In the genomic region with DNA sequence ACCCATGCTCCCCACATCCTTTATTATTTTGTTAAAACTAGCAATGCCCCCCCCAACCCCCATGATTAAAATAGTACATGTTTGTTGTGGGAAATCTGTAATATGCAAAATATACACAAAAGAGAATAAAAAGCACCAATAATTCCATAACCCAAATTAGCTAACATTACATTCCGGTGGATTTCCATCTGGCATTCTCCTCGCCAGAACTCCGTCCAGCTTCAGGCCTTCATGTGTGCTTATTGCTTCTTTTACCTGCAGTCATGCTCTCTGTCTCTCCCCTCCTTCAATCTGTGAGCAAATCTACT, we compare ENCODE assay signal across 10 cellular contexts. TPM values are rescaled to one million over a fixed set of nuclear protein-coding genes. Genes with fewer than 3 reads are reported as not detected.
DNase-seq lines count a peak whose midpoint lies in the region; ATAC-seq, FAIRE-seq and TF ChIP-seq lines count a peak whose summit lies in the region.
"Had no signal": no experiment of that assay in that cellular context is flagged by ENCODE, and none has a peak within 500 bp of the region (broad histone marks: within the 10 kb centered on the region; RNA-seq: fewer than 3 reads in every experiment).

No MANE protein-coding gene starts in this region.

- H3K9me1 ChIP-seq in keratinocyte (ENCODE audit: control insufficient read depth, extremely low read depth, insufficient read depth, low read length) = no peaks in the 10 kb centered on the region

- peak overlapping the region; percentile 46 for H3K4me2 ChIP-seq in keratinocyte (ENCODE audit: control insufficient read depth, extremely low read depth, insufficient read depth, low read depth, low read length)

- peaks cover 79% of the 10 kb centered on the region for H3K4me1 Mint-ChIP-seq in activated T-cell treated with anti-CD3 and anti-CD28 coated beads, Interleukin-2, amount 50 U/mL, for 24 hours (ENCODE audit: low read depth)
- peaks cover 64% of the 10 kb centered on the region for H3K4me1 Mint-ChIP-seq in activated T-helper 2 cell treated with anti-CD3 and anti-CD28 coated beads, Interferon-gamma antibody, Interleukin-2, Interleukin-4, amounts not matched to agents 10 μg/mL and 5 μg/mL and 100 μg/mL, durations not matched to agents 14 hours and 24 hours and 36 hours (ENCODE audit: low read depth)
- peaks cover 42 to 43% of the 10 kb centered on the region in 2 donors for H3K4me1 Mint-ChIP-seq in stimulated activated naive B cell treated with anti-CD40 and anti-IgM and Interleukin-4, amounts not matched to agents 10 μg/mL and 1 μg/mL and 100 μg/mL, for 72 hours
- H3K4me1 Mint-ChIP-seq in glutamatergic neuron (ENCODE audit: low read depth, unreplicated experiment) = no peaks in the 10 kb centered on the region

- peaks cover 6% of the 10 kb centered on the region for H3K9me3 Mint-ChIP-seq in activated T-cell treated with anti-CD3 and anti-CD28 coated beads, Interleukin-2, amount 50 U/mL, for 24 hours
- no peaks in the 10 kb centered on the region for H3K9me3 Mint-ChIP-seq in activated T-helper 2 cell treated with anti-CD3 and anti-CD28 coated beads, Interferon-gamma antibody, Interleukin-2, Interleukin-4, amounts not matched to agents 10 μg/mL and 5 μg/mL and 100 μg/mL, durations not matched to agents 14 hours and 24 hours and 36 hours
- H3K9me3 Mint-ChIP-seq in stimulated activated naive B cell treated with anti-CD40 and anti-IgM and Interleukin-4, amounts not matched to agents 10 μg/mL and 1 μg/mL and 100 μg/mL, for 72 hours = no peaks in the 10 kb centered on the region
- no peaks in the 10 kb centered on the region for H3K9me3 Mint-ChIP-seq in glutamatergic neuron (ENCODE audit: unreplicated experiment)

- H3K27ac ChIP-seq in keratinocyte (ENCODE audit: control insufficient read depth, insufficient read depth, low read length) (peak overlapping the region; percentile 95), gastrocnemius medialis (no peak overlapping the region)

- no peak for FAIRE-seq in keratinocyte (lab: Jason Lieb, UNC)
- FAIRE-seq: islet of Langerhans had no signal

- no peak for TF ChIP-seq POLR2A in gastrocnemius medialis (IDR thresholded peaks at IDR 0.05)

- peak overlapping the region; percentile 100 for H3K27ac Mint-ChIP-seq in activated T-cell treated with anti-CD3 and anti-CD28 coated beads, Interleukin-2, amount 50 U/mL, for 24 hours
- H3K27ac Mint-ChIP-seq in activated T-helper 2 cell treated with anti-CD3 and anti-CD28 coated beads, Interferon-gamma antibody, Interleukin-2, Interleukin-4, amounts not matched to agents 10 μg/mL and 5 μg/mL and 100 μg/mL, durations not matched to agents 14 hours and 24 hours and 36 hours = peak overlapping the region; percentile 98
- peak overlapping the region; percentile 95 for H3K27ac Mint-ChIP-seq in stimulated activated naive B cell treated with anti-CD40 and anti-IgM and Interleukin-4, amounts not matched to agents 10 μg/mL and 1 μg/mL and 100 μg/mL, for 72 hours
- no peak overlapping the region for H3K27ac Mint-ChIP-seq in glutamatergic neuron (ENCODE audit: unreplicated experiment)

- peaks cover 4% of the 10 kb centered on the region for H3K36me3 Mint-ChIP-seq in activated T-cell treated with anti-CD3 and anti-CD28 coated beads, Interleukin-2, amount 50 U/mL, for 24 hours (ENCODE audit: low read depth)
- H3K36me3 Mint-ChIP-seq in activated T-helper 2 cell treated with anti-CD3 and anti-CD28 coated beads, Interferon-gamma antibody, Interleukin-2, Interleukin-4, amounts not matched to agents 10 μg/mL and 5 μg/mL and 100 μg/mL, durations not matched to agents 14 hours and 24 hours and 36 hours (ENCODE audit: low read depth) = peaks cover 4% of the 10 kb centered on the region
- peaks cover 0 to 3% of the 10 kb centered on the region in 2 donors for H3K36me3 Mint-ChIP-seq in stimulated activated naive B cell treated with anti-CD40 and anti-IgM and Interleukin-4, amounts not matched to agents 10 μg/mL and 1 μg/mL and 100 μg/mL, for 72 hours
- H3K36me3 Mint-ChIP-seq in glutamatergic neuron (ENCODE audit: unreplicated experiment) = no peaks in the 10 kb centered on the region

- no peak for DNase-seq in activated T-cell treated with anti-CD3 and anti-CD28 coated beads, Interleukin-2, amount 50 U/mL, for 24 hours
- DNase-seq in activated T-cell treated with anti-CD3 and anti-CD28 coated beads, Interleukin-2, amount 50 U/mL, for 48 hours = no peak
- DNase-seq in activated T-helper 2 cell treated with anti-CD3 and anti-CD28 coated beads, Interferon-gamma antibody, Interleukin-2, Interleukin-4, amounts not matched to agents 10 μg/mL and 5 μg/mL and 100 μg/mL, durations not matched to agents 14 hours and 24 hours and 36 hours (ENCODE audit: low spot score) = no peak
- DNase-seq in keratinocyte (ENCODE audit: low read depth, low spot score) (no peak), HK-2 (ENCODE audit: unreplicated experiment) (no peak), gastrocnemius medialis (no peak), glutamatergic neuron (no peak)
- DNase-seq in stimulated activated naive B cell treated with anti-CD40 and anti-IgM and Interleukin-4, amounts not matched to agents 10 μg/mL and 1 μg/mL and 100 μg/mL, for 72 hours = no peak

- H4K20me1 ChIP-seq in keratinocyte (ENCODE audit: control insufficient read depth, extremely low read depth, insufficient read depth, low read length) = no peaks in the 10 kb centered on the region

- peak overlapping the region; percentile 28 for H2AFZ ChIP-seq in keratinocyte (ENCODE audit: control insufficient read depth, low read length)

- H3K79me2 ChIP-seq in keratinocyte (ENCODE audit: control insufficient read depth, insufficient read depth, low read length) = no peaks in the 10 kb centered on the region

- ATAC-seq in stimulated activated naive B cell treated with anti-CD40 and anti-IgM and Interleukin-4, amounts not matched to agents 10 μg/mL and 1 μg/mL and 100 μg/mL, for 72 hours (replicated peaks) = no peak
- ATAC-seq in gastrocnemius medialis = no peak

- peak overlapping the region; percentile 59 for H3K9ac ChIP-seq in keratinocyte (ENCODE audit: control insufficient read depth, extremely low read depth, insufficient read depth, low read length)

- H3K27me3 ChIP-seq in keratinocyte (ENCODE audit: control insufficient read depth, extremely low read depth, insufficient read depth, low read length) (no peaks in the 10 kb centered on the region), gastrocnemius medialis (no peaks in the 10 kb centered on the region)
- H3K27me3 ChIP-seq: upper lobe of left lung had no signal

- H3K36me3 ChIP-seq in keratinocyte (ENCODE audit: control insufficient read depth in 2 of 2, extremely low read depth in 1 of 2, insufficient read depth in 2 of 2, low read length in 2 of 2) (no peaks in the 10 kb centered on the region), gastrocnemius medialis (no peaks in the 10 kb centered on the region)
- H3K36me3 ChIP-seq: upper lobe of left lung had no signal

- H3K4me1 ChIP-seq in keratinocyte (ENCODE audit: control insufficient read depth, extremely low read depth, insufficient read depth, low read length) = peaks cover 30% of the 10 kb centered on the region
- peaks cover 4 to 5% of the 10 kb centered on the region in 2 donors for H3K4me1 ChIP-seq in gastrocnemius medialis

- H3K27me3 Mint-ChIP-seq in activated T-cell treated with anti-CD3 and anti-CD28 coated beads, Interleukin-2, amount 50 U/mL, for 24 hours = no peaks in the 10 kb centered on the region
- no peaks in the 10 kb centered on the region for H3K27me3 Mint-ChIP-seq in activated T-helper 2 cell treated with anti-CD3 and anti-CD28 coated beads, Interferon-gamma antibody, Interleukin-2, Interleukin-4, amounts not matched to agents 10 μg/mL and 5 μg/mL and 100 μg/mL, durations not matched to agents 14 hours and 24 hours and 36 hours (ENCODE audit: low read depth)
- H3K27me3 Mint-ChIP-seq in stimulated activated naive B cell treated with anti-CD40 and anti-IgM and Interleukin-4, amounts not matched to agents 10 μg/mL and 1 μg/mL and 100 μg/mL, for 72 hours = peaks cover 0 to 4% of the 10 kb centered on the region in 2 donors
- peaks cover 2% of the 10 kb centered on the region for H3K27me3 Mint-ChIP-seq in glutamatergic neuron (ENCODE audit: unreplicated experiment)

- in situ Hi-C loops in gastrocnemius medialis (cut with MboI; ENCODE audit: low sequenced_read_pairs in 4 of 4) = no loop called here

- TF ChIP-seq CTCF in keratinocyte (optimal IDR thresholded peaks at IDR 0.05 in 1 of 3, IDR thresholded peaks at IDR 0.05 in 1 of 3, conservative IDR thresholded peaks at IDR 0.05 in 1 of 3; ENCODE audit: extremely low read depth in 1 of 3, insufficient read depth in 2 of 3, low read length in 3 of 3) (no peak), gastrocnemius medialis (IDR thresholded peaks at IDR 0.05 in 4 of 5, conservative IDR thresholded peaks at IDR 0.05 in 1 of 5) (no peak), glutamatergic neuron (IDR thresholded peaks at IDR 0.05; ENCODE audit: partially characterized antibody, unreplicated experiment) (no peak)

- H3K9me3 ChIP-seq in keratinocyte (ENCODE audit: control insufficient read depth, low read depth, low read length) (no peaks in the 10 kb centered on the region), gastrocnemius medialis (no peaks in the 10 kb centered on the region)
- H3K9me3 ChIP-seq: upper lobe of left lung had no signal

- intact Hi-C loops in activated T-helper 2 cell treated with anti-CD3 and anti-CD28 coated beads, Interferon-gamma antibody, Interleukin-2, Interleukin-4, amounts not matched to agents 10 μg/mL and 5 μg/mL and 100 μg/mL, durations not matched to agents 14 hours and 24 hours and 36 hours (cut with micrococcal nuclease) = loop anchor here (1.0 kb wide), 4 partner anchors 18 to 40 kb away; partner anchors contain the start of gene FLOT1
- intact Hi-C loops in gastrocnemius medialis (cut with DNase I; ENCODE audit: low total_unique reads) = no loop called here

- dilution Hi-C loops in keratinocyte (cut with MboI; ENCODE audit: extremely low pct_ligation_motif_present, low sequenced_read_pairs) = no loop called here

- H3K4me3 ChIP-seq in keratinocyte (ENCODE audit: control insufficient read depth in 2 of 3, extremely low read depth in 1 of 3, insufficient read depth in 2 of 3, low read depth in 1 of 3, low read length in 3 of 3) (no peak overlapping the region), gastrocnemius medialis (no peak overlapping the region)
- H3K4me3 ChIP-seq: upper lobe of left lung had no signal

- peak overlapping the region; percentile 70 for H3K4me3 Mint-ChIP-seq in activated T-cell treated with anti-CD3 and anti-CD28 coated beads, Interleukin-2, amount 50 U/mL, for 24 hours
- peak overlapping the region; percentile 66 for H3K4me3 Mint-ChIP-seq in activated T-helper 2 cell treated with anti-CD3 and anti-CD28 coated beads, Interferon-gamma antibody, Interleukin-2, Interleukin-4, amounts not matched to agents 10 μg/mL and 5 μg/mL and 100 μg/mL, durations not matched to agents 14 hours and 24 hours and 36 hours (ENCODE audit: low read depth)
- H3K4me3 Mint-ChIP-seq in stimulated activated naive B cell treated with anti-CD40 and anti-IgM and Interleukin-4, amounts not matched to agents 10 μg/mL and 1 μg/mL and 100 μg/mL, for 72 hours = peak overlapping the region; percentile 59 to 61
- no peak overlapping the region for H3K4me3 Mint-ChIP-seq in glutamatergic neuron (ENCODE audit: unreplicated experiment)

RNA-seq across cellular contexts. Expression of gene IER3, which starts 25.5 kb away (rescaled TPM):
- total RNA-seq in activated T-helper 2 cell treated with anti-CD3 and anti-CD28 coated beads, Interferon-gamma antibody, Interleukin-2, Interleukin-4, amounts not matched to agents 10 μg/mL and 5 μg/mL and 100 μg/mL, durations not matched to agents 14 hours and 24 hours and 36 hours = 185 and 190 TPM in 2 replicates
- 171 to 289 TPM (median 277 TPM) in 3 replicates for polyA plus RNA-seq in keratinocyte
- 212 TPM for polyA plus RNA-seq in keratinocyte (2011; ENCODE audit: low read depth)
- polyA plus RNA-seq in keratinocyte (2011; cell fraction: cytosol; rRNA removed) = 139 and 176 TPM in 2 replicates
- polyA plus RNA-seq in keratinocyte (2011; cell fraction: nucleus; rRNA removed) = 516 and 549 TPM in 2 replicates
- 226 and 373 TPM in 2 replicates for polyA plus RNA-seq in keratinocyte (2012; ENCODE audit: low replicate concordance)
- 46.6 to 116 TPM (median 58.4 TPM) in 3 replicates for polyA minus RNA-seq in keratinocyte
- 239 TPM for polyA minus RNA-seq in keratinocyte (2011; cell fraction: cytosol; rRNA and poly(A)+ RNA removed)
- 82.4 and 85.6 TPM in 2 replicates for polyA minus RNA-seq in keratinocyte (2011; cell fraction: nucleus; rRNA and poly(A)+ RNA removed)
- 1 to 10 TPM in 3 of 4 donors, under 1 TPM in 1; 0.24 to 2.0 (median 1.4) TPM for total RNA-seq in gastrocnemius medialis
- 13.5 TPM for total RNA-seq in glutamatergic neuron (ENCODE audit: unreplicated experiment)

RNA-seq across cellular contexts. Expression of gene FLOT1, which starts 27.3 kb away (rescaled TPM):
- total RNA-seq in activated T-helper 2 cell treated with anti-CD3 and anti-CD28 coated beads, Interferon-gamma antibody, Interleukin-2, Interleukin-4, amounts not matched to agents 10 μg/mL and 5 μg/mL and 100 μg/mL, durations not matched to agents 14 hours and 24 hours and 36 hours = 201 and 214 TPM in 2 replicates
- polyA plus RNA-seq in keratinocyte = 21.6 to 23.8 TPM (median 22.1 TPM) in 3 replicates
- 52.5 TPM for polyA plus RNA-seq in keratinocyte (2011; ENCODE audit: low read depth)
- 14.9 and 21.3 TPM in 2 replicates for polyA plus RNA-seq in keratinocyte (2011; cell fraction: cytosol; rRNA removed)
- 21.6 and 22.0 TPM in 2 replicates for polyA plus RNA-seq in keratinocyte (2011; cell fraction: nucleus; rRNA removed)
- polyA plus RNA-seq in keratinocyte (2012; ENCODE audit: low replicate concordance) = 19.5 and 22.0 TPM in 2 replicates
- 23.2 to 52.7 TPM (median 25.6 TPM) in 3 replicates for polyA minus RNA-seq in keratinocyte
- polyA minus RNA-seq in keratinocyte (2011; cell fraction: cytosol; rRNA and poly(A)+ RNA removed) = 16.3 TPM
- polyA minus RNA-seq in keratinocyte (2011; cell fraction: nucleus; rRNA and poly(A)+ RNA removed) = 14.8 and 19.5 TPM in 2 replicates
- total RNA-seq in gastrocnemius medialis (100 to 1,000 TPM in 3 of 4 donors, 10 to 100 TPM in 1; 96.9 to 127 (median 117) TPM), glutamatergic neuron (ENCODE audit: unreplicated experiment) (191 TPM)

RNA-seq across cellular contexts. Expression of gene TUBB, which starts 49.7 kb away (rescaled TPM):
- 1,115 and 1,128 TPM in 2 replicates for total RNA-seq in activated T-helper 2 cell treated with anti-CD3 and anti-CD28 coated beads, Interferon-gamma antibody, Interleukin-2, Interleukin-4, amounts not matched to agents 10 μg/mL and 5 μg/mL and 100 μg/mL, durations not matched to agents 14 hours and 24 hours and 36 hours
- 1,010 to 1,517 TPM (median 1,159 TPM) in 3 replicates for polyA plus RNA-seq in keratinocyte
- 84.6 TPM for polyA plus RNA-seq in keratinocyte (2011; ENCODE audit: low read depth)
- polyA plus RNA-seq in keratinocyte (2011; cell fraction: cytosol; rRNA removed) = 1,081 and 1,086 TPM in 2 replicates
- 643 and 747 TPM in 2 replicates for polyA plus RNA-seq in keratinocyte (2011; cell fraction: nucleus; rRNA removed)
- 276 and 1,138 TPM in 2 replicates for polyA plus RNA-seq in keratinocyte (2012; ENCODE audit: low replicate concordance)
- 1,680 to 1,870 TPM (median 1,801 TPM) in 3 replicates for polyA minus RNA-seq in keratinocyte
- 842 TPM for polyA minus RNA-seq in keratinocyte (2011; cell fraction: cytosol; rRNA and poly(A)+ RNA removed)
- 371 and 465 TPM in 2 replicates for polyA minus RNA-seq in keratinocyte (2011; cell fraction: nucleus; rRNA and poly(A)+ RNA removed)
- 100 to 1,000 TPM in 3 of 4 donors, 10 to 100 TPM in 1; 79.7 to 294 (median 193) TPM for total RNA-seq in gastrocnemius medialis
- 2,264 TPM for total RNA-seq in glutamatergic neuron (ENCODE audit: unreplicated experiment)

RNA-seq across cellular contexts. Expression of gene MDC1, which starts 52.7 kb away (rescaled TPM):
- total RNA-seq in activated T-helper 2 cell treated with anti-CD3 and anti-CD28 coated beads, Interferon-gamma antibody, Interleukin-2, Interleukin-4, amounts not matched to agents 10 μg/mL and 5 μg/mL and 100 μg/mL, durations not matched to agents 14 hours and 24 hours and 36 hours = 88.3 and 96.6 TPM in 2 replicates
- 4.2 to 10.0 TPM (median 6.9 TPM) in 3 replicates for polyA plus RNA-seq in keratinocyte
- 2.8 TPM for polyA plus RNA-seq in keratinocyte (2011; ENCODE audit: low read depth)
- 5.3 TPM in 2 replicates for polyA plus RNA-seq in keratinocyte (2011; cell fraction: cytosol; rRNA removed)
- polyA plus RNA-seq in keratinocyte (2011; cell fraction: nucleus; rRNA removed) = 25.1 and 29.9 TPM in 2 replicates
- polyA plus RNA-seq in keratinocyte (2012; ENCODE audit: low replicate concordance) = 5.5 and 41.2 TPM in 2 replicates
- polyA minus RNA-seq in keratinocyte = 5.6 to 43.2 TPM (median 10.2 TPM) in 3 replicates
- polyA minus RNA-seq in keratinocyte (2011; cell fraction: cytosol; rRNA and poly(A)+ RNA removed) = 4.2 TPM
- polyA minus RNA-seq in keratinocyte (2011; cell fraction: nucleus; rRNA and poly(A)+ RNA removed) = 9.6 and 14.6 TPM in 2 replicates
- total RNA-seq in gastrocnemius medialis = 1 to 10 TPM; 3.6 to 8.9 (median 6.2) TPM
- 50.4 TPM for total RNA-seq in glutamatergic neuron (ENCODE audit: unreplicated experiment)

Comparison
In these comparisons a context has a peak if more than half of its experiments do, and no peak if none do; other contexts are left out.
1. RNA of gene IER3, which starts 25.5 kb away (total RNA-seq): 185 to 190 TPM in activated T-helper 2 cell treated with anti-CD3 and anti-CD28 coated beads, Interferon-gamma antibody, Interleukin-2, Interleukin-4, amounts not matched to agents 10 μg/mL and 5 μg/mL and 100 μg/mL, durations not matched to agents 14 hours and 24 hours and 36 hours; 13.5 TPM in glutamatergic neuron (single experiment) and 0.24 to 2.0 TPM in gastrocnemius medialis; every median in the first group is over 10 times any median in the second.